8 cellular contexts compared by ENCODE assay signal in the genomic region with DNA sequence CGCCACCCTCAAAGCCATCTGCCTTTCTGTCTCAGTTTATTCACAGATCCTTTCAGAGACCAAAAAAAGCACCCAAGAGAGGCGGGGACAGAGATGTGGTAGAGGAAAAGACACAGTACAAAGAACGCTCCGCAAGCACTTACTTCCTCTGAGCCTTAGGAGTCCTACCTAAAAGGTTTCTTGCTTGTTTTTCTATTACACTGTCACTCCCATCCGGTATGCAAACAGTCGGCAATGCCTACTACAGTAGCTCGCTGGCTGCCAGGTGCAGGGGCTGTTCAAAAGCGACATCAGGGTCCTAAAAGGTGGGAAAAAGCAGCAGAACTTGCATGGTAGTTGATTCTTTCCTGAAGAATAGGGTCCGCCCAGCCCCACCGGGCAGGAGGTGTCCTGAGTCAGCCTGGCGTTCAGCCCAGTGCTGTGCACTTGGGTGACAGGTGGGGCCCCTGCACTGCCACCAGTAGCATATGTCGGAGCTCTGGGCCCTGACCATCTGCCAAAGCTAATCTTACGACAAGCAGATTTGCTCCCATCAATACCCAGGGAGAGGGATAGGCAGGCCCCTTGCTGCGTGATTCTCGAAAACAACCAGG. TPM values are rescaled to one million over a fixed set of nuclear protein-coding genes. Genes with fewer than 3 reads are reported as not detected.
DNase-seq lines count a peak whose midpoint lies in the region; ATAC-seq and TF ChIP-seq lines count a peak whose summit lies in the region.

No MANE protein-coding gene starts in this region.

- H3K4me1 Mint-ChIP-seq in activated T-cell treated with anti-CD3 and anti-CD28 coated beads, Interleukin-2, amount 50 U/mL, for 4 hours (ENCODE audit: low read depth): peaks cover 61% of the 10 kb centered on the region
- peaks cover 28% of the 10 kb centered on the region for H3K4me1 Mint-ChIP-seq in osteocyte (ENCODE audit: unreplicated experiment)

- H3K36me3 Mint-ChIP-seq in activated T-cell treated with anti-CD3 and anti-CD28 coated beads, Interleukin-2, amount 50 U/mL, for 4 hours (ENCODE audit: insufficient read depth): no peaks in the 10 kb centered on the region
- H3K36me3 Mint-ChIP-seq in osteocyte (ENCODE audit: unreplicated experiment): peaks cover 8% of the 10 kb centered on the region

- no peaks in the 10 kb centered on the region for H3K9me3 Mint-ChIP-seq in activated T-cell treated with anti-CD3 and anti-CD28 coated beads, Interleukin-2, amount 50 U/mL, for 4 hours
- H3K9me3 Mint-ChIP-seq in osteocyte (ENCODE audit: unreplicated experiment): no peaks in the 10 kb centered on the region

- H3K27ac Mint-ChIP-seq in osteocyte (ENCODE audit: unreplicated experiment): peak overlapping the region; percentile 92

- H3K4me3 Mint-ChIP-seq in activated T-cell treated with anti-CD3 and anti-CD28 coated beads, Interleukin-2, amount 50 U/mL, for 4 hours: peak overlapping the region; percentile 96
- H3K4me3 Mint-ChIP-seq in osteocyte (ENCODE audit: unreplicated experiment): peak overlapping the region; percentile 97

- peak; percentile 45 for DNase-seq in NCI-H2227 treated with DMSO at 0.1 percent for 48 hours (lab: John Stamatoyannopoulos, UW)
- DNase-seq in NCI-H2227 (lab: John Stamatoyannopoulos, UW; ENCODE audit: unreplicated experiment): no peak
- DNase-seq in NCI-H524 treated with DMSO at 0.1 percent for 48 hours (lab: John Stamatoyannopoulos, UW): peak; percentile 89
- no peak for DNase-seq in activated T-cell treated with anti-CD3 and anti-CD28 coated beads, Interleukin-2, amount 50 U/mL, for 4 hours
- no peak for DNase-seq in fibroblast of the aortic adventitia (ENCODE audit: low read depth)
- no peak for DNase-seq in osteocyte (ENCODE audit: extremely low spot score, unreplicated experiment)
- no peak for DNase-seq in H4 (ENCODE audit: low spot score)

- peak; percentile 16 for ATAC-seq in HG02870 (IDR thresholded peaks at IDR 0.05; ENCODE audit: unreplicated experiment)
- ATAC-seq in activated T-cell treated with anti-CD3 and anti-CD28 coated beads, Interleukin-2, amount 50 U/mL, for 4 hours: peak; percentile 34 to 39

- H3K27me3 Mint-ChIP-seq in activated T-cell treated with anti-CD3 and anti-CD28 coated beads, Interleukin-2, amount 50 U/mL, for 4 hours (ENCODE audit: low read depth): no peaks in the 10 kb centered on the region
- no peaks in the 10 kb centered on the region for H3K27me3 Mint-ChIP-seq in osteocyte (ENCODE audit: unreplicated experiment)

- H3K4me3 ChIP-seq in fibroblast of the aortic adventitia (ENCODE audit: low read depth, low read length): peak overlapping the region; percentile 96

- TF ChIP-seq CTCF in fibroblast of the aortic adventitia (IDR thresholded peaks at IDR 0.05; ENCODE audit: insufficient read depth, low read length): no peak
- TF ChIP-seq CTCF in osteocyte (IDR thresholded peaks at IDR 0.05): no peak

RNA-seq across cellular contexts. Expression of a gene that starts 0.7 kb away (rescaled TPM):
- 10 to 100 TPM; 35.1 to 42.8 (median 36.1) TPM for total RNA-seq in activated T-cell treated with anti-CD3 and anti-CD28 coated beads, Interleukin-2, amount 50 U/mL, for 4 hours
- total RNA-seq in fibroblast of the aortic adventitia (ENCODE audit: low replicate concordance): 11.7 and 13.0 TPM in 2 replicates
- total RNA-seq in osteocyte: 33.6 and 38.7 TPM in 2 replicates
- 10.8 and 24.5 TPM in 2 replicates for total RNA-seq in H4 (2014; rRNA removed; shearing (Covaris generic))

RNA-seq across cellular contexts. Expression of a gene that starts 30.1 kb away (rescaled TPM):
- total RNA-seq in activated T-cell treated with anti-CD3 and anti-CD28 coated beads, Interleukin-2, amount 50 U/mL, for 4 hours: 10 to 100 TPM; 46.4 to 58.1 (median 51.1) TPM
- total RNA-seq in fibroblast of the aortic adventitia (ENCODE audit: low replicate concordance) (22.5 and 105 TPM in 2 replicates), osteocyte (344 and 379 TPM in 2 replicates)
- total RNA-seq in H4 (2014; rRNA removed; shearing (Covaris generic)): 53.6 and 68.3 TPM in 2 replicates

RNA-seq across cellular contexts. Expression of a gene that starts 40.1 kb away (rescaled TPM):
- total RNA-seq in activated T-cell treated with anti-CD3 and anti-CD28 coated beads, Interleukin-2, amount 50 U/mL, for 4 hours: under 1 TPM in 2 of 3 donors, not detected in 1; 0.52 to 0.69 TPM
- not detected in 2 replicates for total RNA-seq in fibroblast of the aortic adventitia (ENCODE audit: low replicate concordance)
- total RNA-seq in osteocyte: not detected in 2 replicates
- not detected in 2 replicates for total RNA-seq in H4 (2014; rRNA removed; shearing (Covaris generic))

Comparison
In these comparisons a context has a peak if more than half of its experiments do, and no peak if none do; other contexts are left out.
1. DNase-seq: peak in NCI-H2227 treated with DMSO at 0.1 percent for 48 hours (single experiment) and NCI-H524 treated with DMSO at 0.1 percent for 48 hours (single experiment); none in NCI-H2227 (single experiment), activated T-cell treated with anti-CD3 and anti-CD28 coated beads, Interleukin-2, amount 50 U/mL, for 4 hours (single experiment), fibroblast of the aortic adventitia (single experiment), osteocyte (single experiment) and H4 (single experiment).